8 cellular contexts compared by ENCODE assay signal in genomic region chr11:93234602-93235207, GRCh38. TPM values are rescaled to one million over a fixed set of nuclear protein-coding genes. Genes with fewer than 3 reads are reported as not detected.
DNase-seq lines count a peak whose midpoint lies in the region; ATAC-seq, FAIRE-seq and TF ChIP-seq lines count a peak whose summit lies in the region.

No MANE protein-coding gene starts in this region.

- no peaks in the 10 kb centered on the region for H3K9me3 Mint-ChIP-seq in type B pancreatic cell

- CTCF ChIA-PET in HEK293T (lab: Yijun Ruan, JAX) (interaction anchor here (0.6 to 2.1 kb wide), 18 partner anchors 14 to 496 kb away, joined by 3 to 11 read pairs (median 3); no protein-coding TSS in a partner anchor), RWPE1 (lab: Yijun Ruan, JAX) (interaction anchor here (0.5 to 2.0 kb wide), 26 partner anchors 9 to 1257 kb away, joined by 3 to 16 read pairs (median 4); no protein-coding TSS in a partner anchor)

- H3K36me3 Mint-ChIP-seq in type B pancreatic cell, result no peaks in the 10 kb centered on the region

- intact Hi-C loops in pancreas (cut with DNase I), result loop anchor here (5.0 to 10.0 kb wide), 3 partner anchors 310 to 420 kb away; partner anchors contain the start of gene SMCO4 (in 3 of the 3)

- H3K9ac ChIP-seq in MM.1S (ENCODE audit: low read length), result no peak overlapping the region

- H3K4me3 ChIP-seq in MM.1S (ENCODE audit: low read length) (no peak overlapping the region), pancreas (no peak overlapping the region)

- peak; percentile 94 to 99 (median 98) for ATAC-seq in pancreas

- H3K4me3 Mint-ChIP-seq in type B pancreatic cell, result no peak overlapping the region

- 25 to 26% methylated on average over 4 of the region's 4 CpGs for WGBS in pancreas, 2 donors

- peaks cover 40% of the 10 kb centered on the region for H3K27me3 Mint-ChIP-seq in type B pancreatic cell

- POLR2A ChIA-PET in HEK293T (lab: Yijun Ruan, JAX), result interaction anchor here (0.8 kb wide), 1 partner anchor 37 kb away, joined by 3 read pairs; the partner anchor contains the start of gene SLC36A4
- POLR2A ChIA-PET in RWPE1 (lab: Yijun Ruan, JAX; ENCODE audit: low non-redundant PET), result no interaction called here

- H3K27me3 ChIP-seq in MM.1S (replicated peaks; ENCODE audit: insufficient read depth, low read length) (no peaks in the 10 kb centered on the region), pancreas (no peaks in the 10 kb centered on the region)

- H3K27ac Mint-ChIP-seq in type B pancreatic cell, result no peak overlapping the region

- peaks cover 5% of the 10 kb centered on the region for H3K4me1 Mint-ChIP-seq in type B pancreatic cell (ENCODE audit: unreplicated experiment)

- H3K4me1 ChIP-seq in MM.1S (ENCODE audit: low read length) (no peaks in the 10 kb centered on the region), pancreas (peaks cover 0 to 5% (median 0%) of the 10 kb centered on the region in 3 donors)

- H3K9me3 ChIP-seq in MM.1S (replicated peaks; ENCODE audit: insufficient read depth, low read length), result no peaks in the 10 kb centered on the region
- H3K9me3 ChIP-seq in pancreas, result no peaks in the 10 kb centered on the region

- DNase-seq in HEK293T (ENCODE audit: extremely low spot score) (peak; percentile 77), MM.1S (peak; percentile 78), RWPE1 (ENCODE audit: low spot score) (peak; percentile 67), globus pallidus (ENCODE audit: low spot score) (peak; percentile 71), pancreas (peak; percentile 70 to 87 (median 78)), type B pancreatic cell (ENCODE audit: extremely low spot score, unreplicated experiment) (peak; percentile 79)
- peak; percentile 22 for DNase-seq in activated gamma-delta T cell treated with anti-CD3 and anti-CD28 coated beads, Interleukin-2, amount 50 U/mL, for 16 hours (ENCODE audit: low read depth)

- no peaks in the 10 kb centered on the region for H3K79me2 ChIP-seq in MM.1S (ENCODE audit: low read length)

- no peaks in the 10 kb centered on the region for H3F3A ChIP-seq in MM.1S (ENCODE audit: insufficient read depth, low read length)

- H3K4me2 ChIP-seq in MM.1S (ENCODE audit: low read depth, low read length), result no peak overlapping the region

- H3K27ac ChIP-seq in MM.1S (ENCODE audit: low read length) (no peak overlapping the region), RWPE1 (no peak overlapping the region), pancreas (no peak overlapping the region)

- H3K36me3 ChIP-seq in MM.1S (replicated peaks; ENCODE audit: insufficient read depth, low read length) (no peaks in the 10 kb centered on the region), pancreas (no peaks in the 10 kb centered on the region)

- no peaks in the 10 kb centered on the region for H3K9me2 ChIP-seq in MM.1S (replicated peaks; ENCODE audit: insufficient read depth, low read length)

- no peak overlapping the region for H2AFZ ChIP-seq in MM.1S (ENCODE audit: low read length)

- TF ChIP-seq CTCF in GM12801 (IDR thresholded peaks at IDR 0.05; ENCODE audit: extremely low read depth, insufficient read length) (peak; percentile 49), MM.1S (IDR thresholded peaks at IDR 0.05; ENCODE audit: low read length) (peak; percentile 93), RWPE1 (conservative IDR thresholded peaks at IDR 0.05; ENCODE audit: low read depth) (peak; percentile 83), pancreas (IDR thresholded peaks at IDR 0.05) (peak; percentile 69 to 90 (median 86)), type B pancreatic cell (conservative IDR thresholded peaks at IDR 0.05) (peak; percentile 91)

- FAIRE-seq in pancreas (lab: Jason Lieb, UNC), result no peak

- no peaks in the 10 kb centered on the region for H4K20me1 ChIP-seq in MM.1S (ENCODE audit: insufficient read depth, low read length)

TF ChIP-seq in HEK293T, 16 proteins besides CTCF, POLR2A, EP300 and RAD21:
- TF ChIP-seq FOXM1 (IDR thresholded peaks at IDR 0.05; ENCODE audit: borderline replicate concordance) (no peak), BHLHE40 (IDR thresholded peaks at IDR 0.05; ENCODE audit: borderline replicate concordance) (no peak)

RNA-seq across cellular contexts. Expression of gene SLC36A4, which starts 36.9 kb away (rescaled TPM):
- total RNA-seq in pancreas (1 to 10 TPM; 4.4 to 10.0 (median 5.1) TPM), type B pancreatic cell (ENCODE audit: low replicate concordance) (13.9 and 18.9 TPM in 2 replicates)
- 1 to 10 TPM; 1.8 to 8.0 TPM for polyA plus RNA-seq in pancreas

Comparison
In these comparisons a context has a peak if more than half of its experiments do, and no peak if none do; other contexts are left out.
1. DNase-seq: peak in every context shown above with its lines; median percentile 79 in type B pancreatic cell; 78 in MM.1S; 78 in pancreas; 77 in HEK293T; 71 in globus pallidus; 67 in RWPE1; 22 in activated gamma-delta T cell treated with anti-CD3 and anti-CD28 coated beads, Interleukin-2, amount 50 U/mL, for 16 hours.